22 cellular contexts compared by ENCODE assay signal in the genomic region with DNA sequence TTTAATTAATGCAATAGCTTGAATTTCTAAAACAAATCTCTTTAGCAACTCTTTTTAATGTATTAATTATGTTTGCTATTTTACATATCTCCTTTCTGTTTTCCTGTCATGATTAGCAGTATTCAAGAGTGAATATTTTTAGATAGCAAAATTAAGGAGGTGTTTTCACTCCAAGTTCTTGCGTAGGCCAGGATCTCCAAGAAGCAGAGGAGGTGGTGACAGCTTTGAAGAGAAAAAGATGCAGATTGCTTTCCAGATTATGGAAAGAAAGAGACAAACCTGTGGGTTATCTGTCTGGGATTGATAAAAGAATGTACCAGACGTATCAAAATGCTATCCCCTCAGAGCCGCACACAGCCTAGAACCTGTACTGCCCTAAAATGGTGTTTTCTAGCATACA.
DNase-seq lines count a peak whose midpoint lies in the region.
"Had no signal": no experiment of that assay in that cellular context is flagged by ENCODE, and none has a peak within 500 bp of the region (broad histone marks: within the 10 kb centered on the region; RNA-seq: fewer than 3 reads in every experiment).

No MANE protein-coding gene starts in this region.

- DNase-seq in putamen (ENCODE audit: low spot score) (peak; percentile 34), RKO (ENCODE audit: low spot score) (no peak)
- DNase-seq: 8988T; ACHN; AML-193; BE2C; C1 segment of cervical spinal cord; Caco-2; Calu3; CD4-positive, alpha-beta memory T cell; CD4-positive, alpha-beta T cell; CD4-positive, CD25-positive, alpha-beta regulatory T cell; CD8-positive, alpha-beta memory T cell; CD8-positive, alpha-beta T cell; COR-L47; DMS 273 treated with DMSO at 0.1 percent for 48 hours; DMS153; DMS53; DMS79; DMS79 treated with DMSO at 0.1 percent for 48 hours; DND-41; EL had no signal
